In genomic region chr4:108029731-108030130, GRCh38 we compare ENCODE assay signal across 1 cellular context.
TF ChIP-seq lines count a peak whose summit lies in the region.

No MANE protein-coding gene starts in this region.

TF ChIP-seq in IMR-90, 13 proteins besides CTCF, POLR2A, EP300 and RAD21 (continued from another document):
- TF ChIP-seq NFE2L2 (IDR thresholded peaks at IDR 0.05; ENCODE audit: low read depth, low read length) (no peak), FOS (IDR thresholded peaks at IDR 0.05; ENCODE audit: low read depth, low read length) (no peak), CHD1 (IDR thresholded peaks at IDR 0.05; ENCODE audit: low read depth, low read length) (no peak), MXI1 (IDR thresholded peaks at IDR 0.05; ENCODE audit: borderline replicate concordance, low read depth, low read length) (no peak)
